10 cellular contexts compared by ENCODE assay signal in the genomic region with DNA sequence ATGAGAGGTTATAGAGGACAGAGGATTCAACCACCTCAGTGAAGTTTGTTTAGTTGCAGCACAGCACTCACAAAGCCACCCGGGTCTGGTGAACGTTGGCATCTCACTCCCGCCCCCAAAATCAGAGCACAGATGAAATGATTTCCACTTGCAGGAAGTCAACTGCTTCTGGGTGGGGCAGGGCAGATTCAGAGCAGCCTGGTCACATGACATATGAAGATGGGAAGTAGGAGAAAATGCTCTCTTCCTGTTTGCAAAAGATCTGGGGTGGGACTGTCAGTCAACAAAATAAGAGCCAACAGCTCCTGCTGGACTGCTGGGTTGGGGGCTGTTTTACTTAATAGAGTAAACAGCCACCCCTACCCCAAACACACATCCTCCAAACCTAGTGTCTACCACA. TPM values are rescaled to one million over a fixed set of nuclear protein-coding genes. Genes with fewer than 3 reads are reported as not detected.
DNase-seq lines count a peak whose midpoint lies in the region; ATAC-seq and TF ChIP-seq lines count a peak whose summit lies in the region.
"Had no signal": no experiment of that assay in that cellular context is flagged by ENCODE, and none has a peak within 500 bp of the region (broad histone marks: within the 10 kb centered on the region; RNA-seq: fewer than 3 reads in every experiment).

No MANE protein-coding gene starts in this region.

- H3K36me3 ChIP-seq in right atrium auricular region (peaks cover 69% of the 10 kb centered on the region), aorta (ENCODE audit: control insufficient read depth in 1 of 2, insufficient read depth in 2 of 2, low read length in 1 of 2) (peaks cover 14 to 16% of the 10 kb centered on the region in 2 donors)

- H3K4me1 ChIP-seq in right atrium auricular region (no peaks in the 10 kb centered on the region), aorta (ENCODE audit: control insufficient read depth in 1 of 2, insufficient read depth in 2 of 2, low read length in 2 of 2) (no peaks in the 10 kb centered on the region)

- H3K27me3 ChIP-seq in right atrium auricular region: no peaks in the 10 kb centered on the region
- no peaks in the 10 kb centered on the region for H3K27me3 ChIP-seq in aorta (ENCODE audit: control insufficient read depth in 1 of 2, insufficient read depth in 2 of 2, low read length in 1 of 2)

- ATAC-seq in Right ventricle myocardium inferior (peak; percentile 44), left lobe of liver (peak; percentile 46), aorta (ENCODE audit: low FRiP score) (peak; percentile 19), HG03460 (IDR thresholded peaks at IDR 0.05; ENCODE audit: unreplicated experiment) (no peak), GM19351 (IDR thresholded peaks at IDR 0.05; ENCODE audit: unreplicated experiment) (no peak)

- WGBS in aorta, 2 donors: 48 to 54% methylated on average over 3 of the region's 3 CpGs

- intact Hi-C loops in Right ventricle myocardium inferior (cut with DNase I): no loop called here
- intact Hi-C loops in aorta (cut with DNase I): no loop called here

- H3K27ac ChIP-seq in right atrium auricular region: no peak overlapping the region
- no peak overlapping the region for H3K27ac ChIP-seq in aorta (ENCODE audit: low read depth in 1 of 2, low read length in 2 of 2)

- no peaks in the 10 kb centered on the region for H3K9me3 ChIP-seq in right atrium auricular region
- H3K9me3 ChIP-seq in aorta (ENCODE audit: control insufficient read depth, low read length): no peaks in the 10 kb centered on the region

- no peak for TF ChIP-seq CTCF in right atrium auricular region (IDR thresholded peaks at IDR 0.05)

- no peak for DNase-seq in Right ventricle myocardium inferior (ENCODE audit: missing footprints)
- no peak for DNase-seq in right atrium auricular region (ENCODE audit: low spot score)
- peak; percentile 21 for DNase-seq in activated T-cell treated with anti-CD3 and anti-CD28 coated beads for 24 hours (ENCODE audit: low read depth)
- no peak for DNase-seq in left lobe of liver (ENCODE audit: low spot score)
- peak in 1 of 2 donors; percentile 64 for DNase-seq in aorta
- DNase-seq in DMS153 treated with DMSO at 0.1 percent for 48 hours (lab: John Stamatoyannopoulos, UW; ENCODE audit: unreplicated experiment): no peak

- no peak overlapping the region for H3K4me3 ChIP-seq in right atrium auricular region
- no peak overlapping the region for H3K4me3 ChIP-seq in aorta (ENCODE audit: low read length in 2 of 2)
- H3K4me3 ChIP-seq: skin epidermis had no signal

RNA-seq across cellular contexts. Expression of gene LRRC71, which starts 43.2 kb away (rescaled TPM):
- not detected for total RNA-seq in Right ventricle myocardium inferior
- total RNA-seq in right atrium auricular region: not detected
- total RNA-seq in left lobe of liver: not detected
- total RNA-seq in aorta: 1 to 10 TPM in 1 of 2 donors, under 1 TPM in 1; 0.42 to 1.3 TPM
- polyA plus RNA-seq in aorta: 1 to 10 TPM in 1 of 2 donors, not detected in 1; 2.4 TPM
- polyA plus RNA-seq: AG04450 had no signal

Comparison
In these comparisons a context has a peak if more than half of its experiments do, and no peak if none do; other contexts are left out.
1. ATAC-seq: peak in Right ventricle myocardium inferior (single experiment), left lobe of liver (single experiment) and aorta (single experiment); none in HG03460 (single experiment) and GM19351 (single experiment).